ENCODE assay signal across 6 cellular contexts in genomic region chrX:150231368-150231767, GRCh38.
DNase-seq lines count a peak whose midpoint lies in the region; ATAC-seq, FAIRE-seq and TF ChIP-seq lines count a peak whose summit lies in the region.
"Not testable (repeated sequence)": the region's sequence is repeated elsewhere in the genome, so short reads cannot be mapped to it uniquely, and the experiment has no call there.

No MANE protein-coding gene starts in this region.

- DNase-seq in astrocyte (ENCODE audit: low read depth) = not testable (repeated sequence)
- DNase-seq in coronary artery (ENCODE audit: low spot score) = peak; percentile 24
- DNase-seq in esophagus muscularis mucosa (ENCODE audit: extremely low spot score) = peak; percentile 4
- peak; percentile 9 for DNase-seq in islet precursor cell
- peak; percentile 26 for DNase-seq in lung (ENCODE audit: low spot score)
- DNase-seq in vagina (ENCODE audit: extremely low spot score in 2 of 2) = peak; percentile 52 to 55

- H3K9ac ChIP-seq in astrocyte (ENCODE audit: low read length) = not testable (repeated sequence)

- H3K36me3 Mint-ChIP-seq in astrocyte (ENCODE audit: low read depth, unreplicated experiment) = not testable (repeated sequence)

- TF ChIP-seq POLR2A in esophagus muscularis mucosa (IDR thresholded peaks at IDR 0.05; ENCODE audit: low read depth); vagina (IDR thresholded peaks at IDR 0.05): not testable (repeated sequence)

- not testable (repeated sequence) for TF ChIP-seq EP300 in esophagus muscularis mucosa (IDR thresholded peaks at IDR 0.05)

- H3K9me3 Mint-ChIP-seq in astrocyte (ENCODE audit: unreplicated experiment) = not testable (repeated sequence)

- not testable (repeated sequence) for H2AFZ ChIP-seq in astrocyte (ENCODE audit: low read depth, low read length)

- not testable (repeated sequence) for H3K4me1 ChIP-seq in astrocyte (ENCODE audit: insufficient read depth, low read length); esophagus muscularis mucosa; lung (ENCODE audit: control insufficient read depth in 2 of 2, insufficient read depth in 2 of 2, low read length in 2 of 2); vagina

- H3K4me1 Mint-ChIP-seq in astrocyte (ENCODE audit: low read depth, unreplicated experiment) = peaks cover 10% of the 10 kb centered on the region

- H3K36me3 ChIP-seq in astrocyte (ENCODE audit: insufficient read depth, low read length); esophagus muscularis mucosa; lung (ENCODE audit: control insufficient read depth in 2 of 2, insufficient read depth in 2 of 2, low read length in 2 of 2); vagina: not testable (repeated sequence)

- not testable (repeated sequence) for H4K20me1 ChIP-seq in astrocyte (ENCODE audit: insufficient read depth, low read length)

- not testable (repeated sequence) for TF ChIP-seq CTCF in astrocyte (IDR thresholded peaks at IDR 0.05; ENCODE audit: insufficient read depth, low read depth, low read length); coronary artery (IDR thresholded peaks at IDR 0.05); esophagus muscularis mucosa (IDR thresholded peaks at IDR 0.05); lung (IDR thresholded peaks at IDR 0.05; ENCODE audit: control extremely low read depth, extremely low read depth); vagina (IDR thresholded peaks at IDR 0.05)

- not testable (repeated sequence) for H3K4me3 ChIP-seq in astrocyte (ENCODE audit: insufficient read depth, low read depth, low read length); coronary artery; esophagus muscularis mucosa; lung; vagina

- H3K79me2 ChIP-seq in astrocyte (ENCODE audit: insufficient read depth, low read length) = not testable (repeated sequence)

- peak; percentile 56 for FAIRE-seq in astrocyte (lab: Jason Lieb, UNC)

- not testable (repeated sequence) for H3K27ac Mint-ChIP-seq in astrocyte (ENCODE audit: unreplicated experiment)

- not testable (repeated sequence) for H3K27me3 ChIP-seq in astrocyte (ENCODE audit: insufficient read depth, low read length); esophagus muscularis mucosa; lung (ENCODE audit: control insufficient read depth, insufficient read depth); vagina

- peaks cover 14% of the 10 kb centered on the region for H3K27me3 Mint-ChIP-seq in astrocyte (ENCODE audit: low read depth, unreplicated experiment)

- intact Hi-C loops in esophagus muscularis mucosa (cut with DNase I); vagina (cut with DNase I): not testable (repeated sequence)

- H3K9me3 ChIP-seq in astrocyte (ENCODE audit: insufficient read depth, low read depth, low read length); esophagus muscularis mucosa; lung (ENCODE audit: control insufficient read depth in 2 of 2, insufficient read depth in 1 of 2, low read length in 1 of 2); vagina: not testable (repeated sequence)

- not testable (repeated sequence) for H3K27ac ChIP-seq in astrocyte (ENCODE audit: low read depth, low read length); coronary artery; esophagus muscularis mucosa (replicated peaks in 1 of 4); lung (ENCODE audit: low read depth in 1 of 2, low read length in 1 of 2); vagina

- H3K4me2 ChIP-seq in astrocyte (ENCODE audit: low read length) = not testable (repeated sequence)

- 89% methylated on average over 4 of the region's 6 CpGs for WGBS in esophagus muscularis mucosa
- WGBS in lung, 2 donors = 84 to 91% methylated on average over 6 of the region's 6 CpGs

- H3K4me3 Mint-ChIP-seq in astrocyte (ENCODE audit: unreplicated experiment) = not testable (repeated sequence)

- ATAC-seq in lung (ENCODE audit: insufficient read depth, low FRiP score) = not testable (repeated sequence)
